18 cellular contexts compared by ENCODE assay signal in the genomic region with DNA sequence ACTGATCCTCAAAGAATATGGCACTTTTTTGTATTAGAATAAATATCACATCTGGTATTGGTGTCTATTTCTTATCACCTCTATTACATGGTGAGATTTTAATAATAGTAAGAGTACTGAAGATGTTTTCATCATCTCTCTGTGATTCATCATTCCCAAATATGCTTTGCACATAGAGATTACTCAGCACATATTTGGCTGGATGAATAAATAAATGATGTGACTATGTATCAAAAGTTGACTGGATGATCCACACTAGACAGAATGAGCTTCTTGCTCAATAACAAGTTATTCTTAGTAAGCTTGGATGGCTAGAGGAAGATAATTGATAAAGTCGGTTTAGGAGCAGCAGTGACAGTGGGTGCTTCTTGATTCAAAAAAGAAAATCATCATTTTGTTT.
DNase-seq lines count a peak whose midpoint lies in the region; ATAC-seq and TF ChIP-seq lines count a peak whose summit lies in the region.
"Had no signal": no experiment of that assay in that cellular context is flagged by ENCODE, and none has a peak within 500 bp of the region (broad histone marks: within the 10 kb centered on the region; RNA-seq: fewer than 3 reads in every experiment).

No MANE protein-coding gene starts in this region.

- no peaks in the 10 kb centered on the region for H3K27me3 ChIP-seq in mammary epithelial cell (ENCODE audit: insufficient read depth, low read length)
- no peaks in the 10 kb centered on the region for H3K27me3 ChIP-seq in CD4-positive, alpha-beta memory T cell (ENCODE audit: insufficient read depth, low read length)
- H3K27me3 ChIP-seq: BE2C, heart right ventricle had no signal

- H3K4me3 Mint-ChIP-seq in CD4-positive, alpha-beta memory T cell = no peak overlapping the region
- H3K4me3 Mint-ChIP-seq: brain; effector memory CD8-positive, alpha-beta T cell; stimulated activated memory B cell treated with anti-CD40 and anti-IgM and Interleukin-4, amounts not matched to agents 10 μg/mL and 1 μg/mL and 100 μg/mL, for 72 hours had no signal

- dilution Hi-C loops in mammary epithelial cell (cut with HindIII; ENCODE audit: low sequenced_read_pairs) = no loop called here

- in situ Hi-C loops in mammary epithelial cell (cut with MboI; ENCODE audit: low sequenced_read_pairs in 2 of 2) (no loop called here), KBM-7 (cut with MboI; ENCODE audit: low pct_unique_long_range_greater_than_20kb, low sequenced_read_pairs) (no loop called here)

- POLR2A ChIA-PET in CD4-positive, alpha-beta memory T cell (lab: Charles Lee; ENCODE audit: partially characterized antibody) = no interaction called here

- no peaks in the 10 kb centered on the region for H3K9me3 ChIP-seq in mammary epithelial cell (replicated peaks; ENCODE audit: insufficient read depth, low read length)
- H3K9me3 ChIP-seq in CD4-positive, alpha-beta memory T cell (ENCODE audit: control insufficient read depth in 1 of 2, low read length in 2 of 2) = no peaks in the 10 kb centered on the region
- H3K9me3 ChIP-seq: BE2C, heart right ventricle had no signal

- peaks cover 6% of the 10 kb centered on the region for H3K4me1 ChIP-seq in mammary epithelial cell (ENCODE audit: insufficient read depth, low read length)
- H3K4me1 ChIP-seq in CD4-positive, alpha-beta memory T cell (ENCODE audit: insufficient read depth, low read length) = no peaks in the 10 kb centered on the region
- H3K4me1 ChIP-seq: BE2C, heart right ventricle had no signal

- H3K79me2 ChIP-seq in mammary epithelial cell (ENCODE audit: insufficient read depth, low read length) = no peaks in the 10 kb centered on the region

- BruUV-seq in mammary epithelial cell (replicated peaks; lab: Mats Ljungman, UMichigan) = no TSS peak

- no peaks in the 10 kb centered on the region for H3K4me1 Mint-ChIP-seq in CD4-positive, alpha-beta memory T cell
- H3K4me1 Mint-ChIP-seq: brain; stimulated activated memory B cell treated with anti-CD40 and anti-IgM and Interleukin-4, amounts not matched to agents 10 μg/mL and 1 μg/mL and 100 μg/mL, for 72 hours had no signal

- no peak overlapping the region for H3K27ac ChIP-seq in mammary epithelial cell (ENCODE audit: insufficient read depth, low read depth, low read length)
- no peak overlapping the region for H3K27ac ChIP-seq in CD4-positive, alpha-beta memory T cell (ENCODE audit: low read depth, low read length)
- H3K27ac ChIP-seq: heart right ventricle, skin epidermis had no signal

- no peak overlapping the region for H3K27ac Mint-ChIP-seq in CD4-positive, alpha-beta memory T cell
- H3K27ac Mint-ChIP-seq: brain; effector memory CD8-positive, alpha-beta T cell; stimulated activated memory B cell treated with anti-CD40 and anti-IgM and Interleukin-4, amounts not matched to agents 10 μg/mL and 1 μg/mL and 100 μg/mL, for 72 hours had no signal

- intact Hi-C loops in mammary epithelial cell (cut with micrococcal nuclease) = no loop called here
- intact Hi-C loops in CD4-positive, alpha-beta memory T cell (cut with micrococcal nuclease) = no loop called here

- no peaks in the 10 kb centered on the region for H3K36me3 Mint-ChIP-seq in CD4-positive, alpha-beta memory T cell
- H3K36me3 Mint-ChIP-seq: brain; stimulated activated memory B cell treated with anti-CD40 and anti-IgM and Interleukin-4, amounts not matched to agents 10 μg/mL and 1 μg/mL and 100 μg/mL, for 72 hours had no signal

- no peaks in the 10 kb centered on the region for H3K36me3 ChIP-seq in mammary epithelial cell (ENCODE audit: insufficient read depth, low read length)
- H3K36me3 ChIP-seq in CD4-positive, alpha-beta memory T cell (ENCODE audit: insufficient read depth, low read length) = no peaks in the 10 kb centered on the region
- H3K36me3 ChIP-seq: BE2C, heart right ventricle had no signal

- no peak for ATAC-seq in GM18868 (IDR thresholded peaks at IDR 0.05; ENCODE audit: unreplicated experiment)
- no peak for ATAC-seq in HG02763 (IDR thresholded peaks at IDR 0.05; ENCODE audit: unreplicated experiment)
- ATAC-seq: effector memory CD8-positive, alpha-beta T cell; stimulated activated memory B cell treated with anti-CD40 and anti-IgM and Interleukin-4, amounts not matched to agents 10 μg/mL and 1 μg/mL and 100 μg/mL, for 72 hours had no signal

- H3K9ac ChIP-seq in mammary epithelial cell (ENCODE audit: insufficient read depth, low read length) = no peak overlapping the region

- WGBS in mammary epithelial cell (ENCODE audit: low coverage, missing lambda C conversion rate) = 33% methylated on average over 1 of the region's 1 CpG

- CTCF ChIA-PET in mammary epithelial cell (lab: Charles Lee; ENCODE audit: low non-redundant PET) = interaction anchor here (0.6 kb wide), 1 partner anchor 210 kb away, joined by 3 read pairs; no protein-coding TSS in a partner anchor
- CTCF ChIA-PET in CD4-positive, alpha-beta memory T cell (lab: Charles Lee; ENCODE audit: partially characterized antibody) = no interaction called here

- H2AFZ ChIP-seq in mammary epithelial cell (ENCODE audit: low read depth, low read length) = no peak overlapping the region

- no peak overlapping the region for H3K4me2 ChIP-seq in mammary epithelial cell (ENCODE audit: insufficient read depth, low read depth, low read length)

- peaks cover 0 to 3% (median 0%) of the 10 kb centered on the region in 8 donors for H3K9me3 Mint-ChIP-seq in CD4-positive, alpha-beta memory T cell
- H3K9me3 Mint-ChIP-seq: brain; effector memory CD8-positive, alpha-beta T cell; stimulated activated memory B cell treated with anti-CD40 and anti-IgM and Interleukin-4, amounts not matched to agents 10 μg/mL and 1 μg/mL and 100 μg/mL, for 72 hours had no signal

- no peak overlapping the region for H3K4me3 ChIP-seq in mammary epithelial cell (replicated peaks in 1 of 3; ENCODE audit: insufficient read depth in 1 of 3, low read depth in 2 of 3, low read length in 3 of 3)
- H3K4me3 ChIP-seq in CD4-positive, alpha-beta memory T cell (ENCODE audit: low read length in 2 of 2) = no peak overlapping the region
- H3K4me3 ChIP-seq: heart right ventricle, skin epidermis had no signal

- H3K27me3 Mint-ChIP-seq in CD4-positive, alpha-beta memory T cell = no peaks in the 10 kb centered on the region
- H3K27me3 Mint-ChIP-seq: brain; effector memory CD8-positive, alpha-beta T cell; stimulated activated memory B cell treated with anti-CD40 and anti-IgM and Interleukin-4, amounts not matched to agents 10 μg/mL and 1 μg/mL and 100 μg/mL, for 72 hours had no signal

- TF ChIP-seq CTCF in mammary epithelial cell (conservative IDR thresholded peaks at IDR 0.05 in 1 of 2, IDR thresholded peaks at IDR 0.05 in 1 of 2; ENCODE audit: extremely low read depth in 1 of 2, insufficient read depth in 1 of 2, low read depth in 1 of 2, low read length in 2 of 2) = no peak

- DNase-seq in AG08395 (ENCODE audit: low spot score) (peak; percentile 41), HS-5 (ENCODE audit: low read depth) (peak; percentile 81), mammary epithelial cell (peak; percentile 81), iris pigment epithelial cell (ENCODE audit: low read depth) (peak; percentile 93), KBM-7 (no peak)
- DNase-seq in CD4-positive, alpha-beta memory T cell = no peak
- DNase-seq: activated CD4-positive, CD25-positive, alpha-beta regulatory T cell; BE2C; effector memory CD8-positive, alpha-beta T cell; heart right ventricle; midbrain; NCI-H2029; trophoblast cell had no signal

- H4K20me1 ChIP-seq in mammary epithelial cell (ENCODE audit: insufficient read depth, low read length) = no peaks in the 10 kb centered on the region

Comparison
In these comparisons a context has a peak if more than half of its experiments do, and no peak if none do; other contexts are left out.
1. DNase-seq: peak in AG08395 (single experiment), HS-5 (single experiment), mammary epithelial cell (single experiment) and iris pigment epithelial cell (single experiment); none in CD4-positive, alpha-beta memory T cell (0 of 5) and KBM-7 (single experiment).